In genomic region chr11:33000181-33000580, GRCh38 we compare ENCODE assay signal across 17 cellular contexts. TPM values are rescaled to one million over a fixed set of nuclear protein-coding genes. Genes with fewer than 3 reads are reported as not detected.
DNase-seq lines count a peak whose midpoint lies in the region; TF ChIP-seq lines count a peak whose summit lies in the region.
"Had no signal": no experiment of that assay in that cellular context is flagged by ENCODE, and none has a peak within 500 bp of the region (broad histone marks: within the 10 kb centered on the region; RNA-seq: fewer than 3 reads in every experiment).

No MANE protein-coding gene starts in this region.

- H3K36me3 Mint-ChIP-seq in CD14-positive monocyte: no peaks in the 10 kb centered on the region
- H3K36me3 Mint-ChIP-seq: activated naive CD8-positive, alpha-beta T cell had no signal

- H3K4me1 Mint-ChIP-seq in CD14-positive monocyte: no peaks in the 10 kb centered on the region
- H3K4me1 Mint-ChIP-seq: stimulated activated memory B cell treated with anti-CD40 and anti-IgM and Interleukin-4, amounts not matched to agents 10 μg/mL and 1 μg/mL and 100 μg/mL, for 72 hours had no signal

- H3K4me3 ChIP-seq in epithelial cell of proximal tubule (ENCODE audit: low read depth, low read length): no peak overlapping the region
- H3K4me3 ChIP-seq: BLaER1 had no signal

- H3K27me3 Mint-ChIP-seq in CD14-positive monocyte (ENCODE audit: low read depth in 3 of 3): peaks cover 1 to 7% (median 2%) of the 10 kb centered on the region in 3 donors

- H3K9me3 Mint-ChIP-seq in CD14-positive monocyte: peaks cover 5 to 15% (median 12%) of the 10 kb centered on the region in 7 donors
- H3K9me3 Mint-ChIP-seq: stimulated activated memory B cell treated with anti-CD40 and anti-IgM and Interleukin-4, amounts not matched to agents 10 μg/mL and 1 μg/mL and 100 μg/mL, for 72 hours had no signal

- TF ChIP-seq CTCF in epithelial cell of proximal tubule (conservative IDR thresholded peaks at IDR 0.05; ENCODE audit: low read depth, low read length) (no peak), CD14-positive monocyte (IDR thresholded peaks at IDR 0.05) (no peak)

- H3K4me3 Mint-ChIP-seq in CD14-positive monocyte: no peak overlapping the region
- H3K4me3 Mint-ChIP-seq: activated naive CD8-positive, alpha-beta T cell; stimulated activated memory B cell treated with anti-CD40 and anti-IgM and Interleukin-4, amounts not matched to agents 10 μg/mL and 1 μg/mL and 100 μg/mL, for 72 hours had no signal

- DNase-seq in Daoy (ENCODE audit: low read depth) (peak; percentile 23), RPMI7951 (ENCODE audit: low read depth) (peak; percentile 68), epithelial cell of proximal tubule (ENCODE audit: low read depth) (peak; percentile 55), non-pigmented ciliary epithelial cell (ENCODE audit: low read depth) (peak; percentile 71), DMS114 treated with DMSO at 0.1 percent for 48 hours (lab: John Stamatoyannopoulos, UW; ENCODE audit: unreplicated experiment) (no peak), DMS153 treated with DMSO at 0.1 percent for 48 hours (lab: John Stamatoyannopoulos, UW; ENCODE audit: unreplicated experiment) (no peak), T1000 (lab: John Stamatoyannopoulos, UW) (no peak), CD14-positive monocyte (ENCODE audit: low spot score) (no peak)
- DNase-seq: hypothalamus; NCI-H1417; NCI-H526 treated with DMSO at 0.1 percent for 48 hours; SIG-M5; stimulated activated CD4-positive, alpha-beta T cell treated with anti-CD3 and anti-CD28 coated beads, Interleukin-4, amount 100 ng/mL, for 1 hour had no signal

- no peak overlapping the region for H3K27ac Mint-ChIP-seq in CD14-positive monocyte
- H3K27ac Mint-ChIP-seq: activated naive CD8-positive, alpha-beta T cell; progenitor cell of endocrine pancreas; stimulated activated memory B cell treated with anti-CD40 and anti-IgM and Interleukin-4, amounts not matched to agents 10 μg/mL and 1 μg/mL and 100 μg/mL, for 72 hours had no signal

- intact Hi-C loops in CD14-positive monocyte (cut with micrococcal nuclease): no loop called here

RNA-seq across cellular contexts. Expression of gene DEPDC7, which starts 15.5 kb away (rescaled TPM):
- 10.5 and 16.4 TPM in 2 replicates for total RNA-seq in Daoy (2014; rRNA removed; shearing (Covaris generic))
- 14.7 TPM in 2 replicates for total RNA-seq in RPMI7951 (2014; rRNA removed; shearing (Covaris generic))
- 2.2 and 2.5 TPM in 2 replicates for total RNA-seq in epithelial cell of proximal tubule
- polyA plus RNA-seq in CD14-positive monocyte: under 1 TPM; 0.33 to 0.48 TPM

RNA-seq across cellular contexts. Expression of gene TCP11L1, which starts 39.2 kb away (rescaled TPM):
- total RNA-seq in Daoy (2014; rRNA removed; shearing (Covaris generic)): 17.3 and 19.7 TPM in 2 replicates
- 12.4 and 18.5 TPM in 2 replicates for total RNA-seq in RPMI7951 (2014; rRNA removed; shearing (Covaris generic))
- 9.8 and 15.2 TPM in 2 replicates for total RNA-seq in epithelial cell of proximal tubule
- polyA plus RNA-seq in CD14-positive monocyte: 1 to 10 TPM; 5.1 to 7.0 TPM

Comparison
In these comparisons a context has a peak if more than half of its experiments do, and no peak if none do; other contexts are left out.
1. DNase-seq: peak in Daoy (single experiment), RPMI7951 (single experiment), epithelial cell of proximal tubule (single experiment) and non-pigmented ciliary epithelial cell (single experiment); none in DMS114 treated with DMSO at 0.1 percent for 48 hours (single experiment), DMS153 treated with DMSO at 0.1 percent for 48 hours (single experiment), T1000 (single experiment) and CD14-positive monocyte (single experiment).